9 cellular contexts compared by ENCODE assay signal in genomic region chrX:101385795-101386541, GRCh38. TPM values are rescaled to one million over a fixed set of nuclear protein-coding genes. Genes with fewer than 3 reads are reported as not detected.
A peak's percentile ranks its signal among the peaks of the same experiment; 100 is the strongest.
DNase-seq lines count a peak whose midpoint lies in the region; ATAC-seq and TF ChIP-seq lines count a peak whose summit lies in the region.
"Had no signal": no experiment of that assay in that cellular context is flagged by ENCODE, and none has a peak within 500 bp of the region (broad histone marks: within the 10 kb centered on the region; RNA-seq: fewer than 3 reads in every experiment).

TSS of gene BTK (minus strand) at chrX:101386191. CDS start at chrX:101375284, 10,907 bp downstream.

- DNase-seq in OCI-LY7 (ENCODE audit: low spot score), result peak; percentile 80
- no peak for DNase-seq in sciatic nerve (ENCODE audit: low spot score)
- DNase-seq in activated CD8-positive, alpha-beta memory T cell treated with anti-CD3 and anti-CD28 coated beads, Interleukin-2, amount 10 ng/mL, durations not matched to agents 7 days and 5 days, result no peak
- DNase-seq in GM19240 (ENCODE audit: insufficient read length, low spot score), result no peak
- DNase-seq in NCI-H2029 treated with DMSO at 0.1 percent for 48 hours (lab: John Stamatoyannopoulos, UW), result no peak
- no peak for DNase-seq in mesothelial cell of epicardium (ENCODE audit: low spot score in 2 of 2, unreplicated experiment in 2 of 2)

- H3K79me2 ChIP-seq in OCI-LY7 (ENCODE audit: insufficient read depth, low read depth, low read length), result peaks cover 62% of the 10 kb centered on the region

- TSS peak; percentile 66 for BruUV-seq in OCI-LY7 (replicated peaks; lab: Mats Ljungman, UMichigan)

- TF ChIP-seq CTCF in OCI-LY7 (conservative IDR thresholded peaks at IDR 0.05; ENCODE audit: low read length), result no peak
- TF ChIP-seq CTCF in mesothelial cell of epicardium (IDR thresholded peaks at IDR 0.05; ENCODE audit: unreplicated experiment), result no peak

- no peak within 1 kb of the TSS for H3K27ac Mint-ChIP-seq in activated CD8-positive, alpha-beta memory T cell treated with anti-CD3 and anti-CD28 coated beads, Interleukin-2, amount 10 ng/mL, durations not matched to agents 7 days and 5 days
- no peak within 1 kb of the TSS for H3K27ac Mint-ChIP-seq in mesothelial cell of epicardium

- H3K9me3 ChIP-seq in OCI-LY7 (ENCODE audit: low read length), result no peaks in the 10 kb centered on the region

- peaks cover 12% of the 10 kb centered on the region for H3K36me3 ChIP-seq in OCI-LY7 (ENCODE audit: insufficient read depth, low read length)

- no peak within 1 kb of the TSS; the same call in 1 of the 2 replicates for H2AFZ ChIP-seq in OCI-LY7 (ENCODE audit: low read length)

- peaks cover 9% of the 10 kb centered on the region for H3K4me1 Mint-ChIP-seq in activated CD8-positive, alpha-beta memory T cell treated with anti-CD3 and anti-CD28 coated beads, Interleukin-2, amount 10 ng/mL, durations not matched to agents 7 days and 5 days
- H3K4me1 Mint-ChIP-seq in mesothelial cell of epicardium, result peaks cover 3% of the 10 kb centered on the region

- no peaks in the 10 kb centered on the region for H3K36me3 Mint-ChIP-seq in activated CD8-positive, alpha-beta memory T cell treated with anti-CD3 and anti-CD28 coated beads, Interleukin-2, amount 10 ng/mL, durations not matched to agents 7 days and 5 days
- H3K36me3 Mint-ChIP-seq in mesothelial cell of epicardium, result no peaks in the 10 kb centered on the region

- POLR2A ChIA-PET in OCI-LY7 (lab: Charles Lee), result interaction anchor here (1.0 to 4.2 kb wide), 8 partner anchors 9 to 36 kb away, joined by 3 to 34 read pairs (median 6); partner anchors contain the start of gene TIMM8A

- no peaks in the 10 kb centered on the region for H4K20me1 ChIP-seq in OCI-LY7 (ENCODE audit: insufficient read depth, low read length)

- CTCF ChIA-PET in OCI-LY7 (lab: Charles Lee; ENCODE audit: unreplicated experiment), result no interaction called here
- CTCF ChIA-PET in activated CD8-positive, alpha-beta memory T cell treated with anti-CD3 and anti-CD28 coated beads, Interleukin-2, amount 10 ng/mL, durations not matched to agents 7 days and 5 days (lab: Charles Lee), result no interaction called here

- no peaks in the 10 kb centered on the region for H3K9me3 Mint-ChIP-seq in activated CD8-positive, alpha-beta memory T cell treated with anti-CD3 and anti-CD28 coated beads, Interleukin-2, amount 10 ng/mL, durations not matched to agents 7 days and 5 days (ENCODE audit: low read depth)
- H3K9me3 Mint-ChIP-seq in mesothelial cell of epicardium, result peaks cover 10% of the 10 kb centered on the region

- peak within 1 kb of the TSS; percentile 91 for H3K27ac ChIP-seq in OCI-LY7 (ENCODE audit: low read depth, low read length, poor library complexity, severe bottlenecking)

- in situ Hi-C loops in GM18951 (cut with MboI; ENCODE audit: low sequenced_read_pairs, unreplicated experiment), result no loop called here

- peaks cover 58% of the 10 kb centered on the region for H3K4me1 ChIP-seq in OCI-LY7 (ENCODE audit: insufficient read depth, low read length, poor library complexity, severe bottlenecking)

- ATAC-seq in HG02884 (IDR thresholded peaks at IDR 0.05; ENCODE audit: unreplicated experiment) (peak; percentile 63), sciatic nerve (peak; percentile 27)
- no peak for ATAC-seq in activated CD8-positive, alpha-beta memory T cell treated with anti-CD3 and anti-CD28 coated beads, Interleukin-2, amount 10 ng/mL, durations not matched to agents 7 days and 5 days

- no peaks in the 10 kb centered on the region for H3K9me2 ChIP-seq in OCI-LY7 (ENCODE audit: insufficient read depth, low read length)

- peaks cover 2% of the 10 kb centered on the region for H3K27me3 Mint-ChIP-seq in activated CD8-positive, alpha-beta memory T cell treated with anti-CD3 and anti-CD28 coated beads, Interleukin-2, amount 10 ng/mL, durations not matched to agents 7 days and 5 days
- no peaks in the 10 kb centered on the region for H3K27me3 Mint-ChIP-seq in mesothelial cell of epicardium (ENCODE audit: low read depth)

- intact Hi-C loops in OCI-LY7 (cut with micrococcal nuclease; ENCODE audit: unreplicated experiment), result loop anchor here (2.0 to 10.0 kb wide), 2 partner anchors 15 to 461 kb away; partner anchors contain the start of gene XKRX
- intact Hi-C loops in sciatic nerve (cut with DNase I), result no loop called here

- H3K4me2 ChIP-seq in OCI-LY7 (ENCODE audit: low read length), result peak within 1 kb of the TSS; percentile 89

- peak; percentile 59 for TF ChIP-seq POLR2A in GM18951 (IDR thresholded peaks at IDR 0.05; ENCODE audit: extremely low read depth, insufficient read depth, insufficient read length)

- peak within 1 kb of the TSS; percentile 96 for H3K4me3 ChIP-seq in OCI-LY7 (ENCODE audit: low read depth, low read length, poor library complexity, severe bottlenecking)

- no peak within 1 kb of the TSS for H3K4me3 Mint-ChIP-seq in activated CD8-positive, alpha-beta memory T cell treated with anti-CD3 and anti-CD28 coated beads, Interleukin-2, amount 10 ng/mL, durations not matched to agents 7 days and 5 days
- H3K4me3 Mint-ChIP-seq in mesothelial cell of epicardium, result no peak within 1 kb of the TSS

RNA-seq across cellular contexts. Expression of gene BTK, which starts in this region (rescaled TPM):
- 126 and 133 TPM in 2 replicates for total RNA-seq in OCI-LY7 (2014; rRNA removed; shearing (Covaris generic))
- 140 and 147 TPM in 2 replicates for total RNA-seq in OCI-LY7 (2022)
- 9.7 TPM for total RNA-seq in sciatic nerve
- under 1 TPM; 0.14 to 0.41 TPM for total RNA-seq in activated CD8-positive, alpha-beta memory T cell treated with anti-CD3 and anti-CD28 coated beads, Interleukin-2, amount 10 ng/mL, durations not matched to agents 7 days and 5 days
- 0.07 to 0.42 TPM (median 0.20 TPM) in 3 replicates for total RNA-seq in mesothelial cell of epicardium
- total RNA-seq: LHCN-M2 had no signal

Comparison
In these comparisons a context has a peak if more than half of its experiments do, and no peak if none do; other contexts are left out.
1. RNA of gene BTK (total RNA-seq): 126 to 147 TPM in OCI-LY7; 9.7 TPM in sciatic nerve (single experiment), 0.14 to 0.41 TPM in activated CD8-positive, alpha-beta memory T cell treated with anti-CD3 and anti-CD28 coated beads, Interleukin-2, amount 10 ng/mL, durations not matched to agents 7 days and 5 days and 0.07 to 0.42 TPM in mesothelial cell of epicardium; every median in the first group is over 10 times any median in the second.